In the genomic region with DNA sequence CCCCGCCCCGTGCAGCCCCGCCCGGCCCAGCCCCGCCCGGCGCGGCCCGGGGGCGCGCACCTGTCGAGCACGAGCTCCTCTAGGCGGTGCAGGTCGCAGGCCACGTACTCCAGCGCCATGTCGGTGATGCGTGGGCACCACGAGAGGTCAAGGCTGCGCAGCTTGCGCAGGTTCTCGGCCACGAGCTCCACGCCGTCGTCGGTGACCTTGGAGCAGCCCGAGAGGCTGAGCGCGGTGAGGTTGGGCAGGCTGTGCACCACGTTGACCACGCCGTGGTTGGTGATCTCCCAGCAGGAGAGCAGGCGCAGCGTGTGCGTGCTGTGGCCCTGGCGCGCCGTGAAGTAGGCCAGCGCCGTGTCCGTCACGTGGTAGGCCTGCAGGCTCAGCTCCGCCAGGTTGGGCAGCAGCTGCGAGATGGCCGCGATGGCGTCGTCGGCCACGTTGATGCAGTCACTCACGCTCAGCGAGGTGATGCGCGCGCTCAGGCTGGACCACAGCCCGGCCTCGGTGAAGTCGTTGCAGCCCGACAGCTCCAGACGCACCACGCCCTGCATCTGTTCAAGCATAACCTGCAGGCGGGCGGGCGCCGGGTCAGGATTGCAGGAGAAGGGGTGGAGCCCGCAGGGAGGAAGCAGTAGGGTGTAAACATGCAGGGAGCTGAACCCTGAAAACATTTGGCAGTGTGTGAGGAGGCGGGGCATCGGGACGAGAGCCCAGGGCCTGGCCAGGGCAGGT, we compare ENCODE assay signal across 1 cellular context.
A peak's percentile ranks its signal among the peaks of the same experiment; 100 is the strongest.
TF ChIP-seq lines count a peak whose summit lies in the region.

No MANE protein-coding gene starts in this region.

TF ChIP-seq in HEK293, 187 proteins besides CTCF, POLR2A, EP300 and RAD21 (continued from another document and continues in another):
- TF ChIP-seq, protein P1, sequence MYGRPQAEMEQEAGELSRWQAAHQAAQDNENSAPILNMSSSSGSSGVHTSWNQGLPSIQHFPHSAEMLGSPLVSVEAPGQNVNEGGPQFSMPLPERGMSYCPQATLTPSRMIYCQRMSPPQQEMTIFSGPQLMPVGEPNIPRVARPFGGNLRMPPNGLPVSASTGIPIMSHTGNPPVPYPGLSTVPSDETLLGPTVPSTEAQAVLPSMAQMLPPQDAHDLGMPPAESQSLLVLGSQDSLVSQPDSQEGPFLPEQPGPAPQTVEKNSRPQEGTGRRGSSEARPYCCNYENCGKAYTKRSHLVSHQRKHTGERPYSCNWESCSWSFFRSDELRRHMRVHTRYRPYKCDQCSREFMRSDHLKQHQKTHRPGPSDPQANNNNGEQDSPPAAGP (tag by site-specific recombination; IDR thresholded peaks at IDR 0.05): peak; percentile 75
- TF ChIP-seq, protein P2, sequence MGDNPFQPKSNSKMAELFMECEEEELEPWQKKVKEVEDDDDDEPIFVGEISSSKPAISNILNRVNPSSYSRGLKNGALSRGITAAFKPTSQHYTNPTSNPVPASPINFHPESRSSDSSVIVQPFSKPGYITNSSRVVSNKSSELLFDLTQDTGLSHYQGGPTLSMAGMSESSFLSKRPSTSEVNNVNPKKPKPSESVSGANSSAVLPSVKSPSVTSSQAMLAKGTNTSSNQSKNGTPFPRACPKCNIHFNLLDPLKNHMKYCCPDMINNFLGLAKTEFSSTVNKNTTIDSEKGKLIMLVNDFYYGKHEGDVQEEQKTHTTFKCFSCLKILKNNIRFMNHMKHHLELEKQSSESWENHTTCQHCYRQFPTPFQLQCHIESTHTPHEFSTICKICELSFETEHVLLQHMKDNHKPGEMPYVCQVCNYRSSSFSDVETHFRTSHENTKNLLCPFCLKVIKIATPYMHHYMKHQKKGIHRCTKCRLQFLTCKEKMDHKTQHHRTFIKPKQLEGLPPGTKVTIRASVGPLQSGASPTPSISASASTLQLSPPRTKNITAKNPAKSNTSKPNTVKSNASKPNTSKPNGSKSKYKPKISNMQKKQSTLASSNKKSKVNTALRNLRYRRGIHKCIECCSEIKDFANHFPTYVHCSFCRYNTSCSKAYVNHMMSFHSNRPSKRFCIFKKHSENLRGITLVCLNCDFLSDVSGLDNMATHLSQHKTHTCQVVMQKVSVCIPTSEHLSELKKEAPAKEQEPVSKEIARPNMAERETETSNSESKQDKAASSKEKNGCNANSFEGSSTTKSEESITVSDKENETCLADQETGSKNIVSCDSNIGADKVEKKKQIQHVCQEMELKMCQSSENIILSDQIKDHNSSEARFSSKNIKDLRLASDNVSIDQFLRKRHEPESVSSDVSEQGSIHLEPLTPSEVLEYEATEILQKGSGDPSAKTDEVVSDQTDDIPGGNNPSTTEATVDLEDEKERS (tag by site-specific recombination; IDR thresholded peaks at IDR 0.05): no peak
- TF ChIP-seq SCRT1 (tag by site-specific recombination; IDR thresholded peaks at IDR 0.05; ENCODE audit: borderline replicate concordance) (no peak), YY1 (tag by site-specific recombination; IDR thresholded peaks at IDR 0.05) (peak; percentile 71; the same call in 1 of the 2 replicates), ZBTB44 (tag by site-specific recombination; IDR thresholded peaks at IDR 0.05) (peak; percentile 95), ZNF692 (tag by site-specific recombination; IDR thresholded peaks at IDR 0.05) (peak; percentile 37), ZXDB (tag by site-specific recombination; IDR thresholded peaks at IDR 0.05) (0 out of 2 replicates have a peak, but pooled peaks have one; percentile 39), KLF7 (tag by site-specific recombination; IDR thresholded peaks at IDR 0.05; ENCODE audit: borderline replicate concordance) (no peak; the same call in 1 of the 2 replicates), ZNF37A (tag by site-specific recombination; IDR thresholded peaks at IDR 0.05) (no peak), ZNF274 (IDR thresholded peaks at IDR 0.05; ENCODE audit: low read length) (no peak), ZNF274 (tag by site-specific recombination; IDR thresholded peaks at IDR 0.05; ENCODE audit: borderline replicate concordance) (no peak), SP3 (tag by site-specific recombination; IDR thresholded peaks at IDR 0.05) (0 out of 2 replicates have a peak, but pooled peaks have one; percentile 40), ZNF155 (tag by site-specific recombination; IDR thresholded peaks at IDR 0.05) (no peak), SP2 (tag by site-specific recombination; IDR thresholded peaks at IDR 0.05) (peak; percentile 69), HOXA7 (CRISPR knock-in tag; IDR thresholded peaks at IDR 0.05; ENCODE audit: borderline replicate concordance) (no peak), ZNF549 (tag by site-specific recombination; IDR thresholded peaks at IDR 0.05) (no peak), ZBTB17 (tag by site-specific recombination; IDR thresholded peaks at IDR 0.05) (peak; percentile 82), GLIS1 (tag by site-specific recombination; IDR thresholded peaks at IDR 0.05) (peak; percentile 75), ZNF2 (tag by site-specific recombination; IDR thresholded peaks at IDR 0.05) (peak; percentile 55; the same call in 1 of the 2 replicates), ZNF449 (tag by site-specific recombination; IDR thresholded peaks at IDR 0.05) (peak; percentile 87), ZNF629 (tag by site-specific recombination; IDR thresholded peaks at IDR 0.05) (peak; percentile 48; the same call in 1 of the 2 replicates), ZNF776 (tag by site-specific recombination; IDR thresholded peaks at IDR 0.05; ENCODE audit: borderline replicate concordance) (no peak), ZFP3 (tag by site-specific recombination; IDR thresholded peaks at IDR 0.05; ENCODE audit: low read depth) (no peak), ZNF621 (tag by site-specific recombination; IDR thresholded peaks at IDR 0.05) (no peak), ZNF23 (tag by site-specific recombination; IDR thresholded peaks at IDR 0.05; ENCODE audit: borderline replicate concordance) (no peak), KLF1 (tag by site-specific recombination; IDR thresholded peaks at IDR 0.05) (peak; percentile 99), KLF16 (tag by site-specific recombination; IDR thresholded peaks at IDR 0.05) (0 out of 2 replicates have a peak, but pooled peaks have one; percentile 17), ZNF785 (tag by site-specific recombination; IDR thresholded peaks at IDR 0.05) (peak; percentile 35; the same call in 1 of the 2 replicates), ZNF600 (tag by site-specific recombination; IDR thresholded peaks at IDR 0.05) (peak; percentile 97), ZBTB26 (tag by site-specific recombination; optimal IDR thresholded peaks at IDR 0.05) (peak; percentile 92), ZNF391 (tag by site-specific recombination; IDR thresholded peaks at IDR 0.05; ENCODE audit: borderline replicate concordance, low read depth) (peak; percentile 70; the same call in 1 of the 2 replicates), YY2 (tag by site-specific recombination; IDR thresholded peaks at IDR 0.05) (peak; percentile 77; the same call in 1 of the 2 replicates), ZNF658 (tag by site-specific recombination; IDR thresholded peaks at IDR 0.05) (no peak)
- TF ChIP-seq, protein P3, sequence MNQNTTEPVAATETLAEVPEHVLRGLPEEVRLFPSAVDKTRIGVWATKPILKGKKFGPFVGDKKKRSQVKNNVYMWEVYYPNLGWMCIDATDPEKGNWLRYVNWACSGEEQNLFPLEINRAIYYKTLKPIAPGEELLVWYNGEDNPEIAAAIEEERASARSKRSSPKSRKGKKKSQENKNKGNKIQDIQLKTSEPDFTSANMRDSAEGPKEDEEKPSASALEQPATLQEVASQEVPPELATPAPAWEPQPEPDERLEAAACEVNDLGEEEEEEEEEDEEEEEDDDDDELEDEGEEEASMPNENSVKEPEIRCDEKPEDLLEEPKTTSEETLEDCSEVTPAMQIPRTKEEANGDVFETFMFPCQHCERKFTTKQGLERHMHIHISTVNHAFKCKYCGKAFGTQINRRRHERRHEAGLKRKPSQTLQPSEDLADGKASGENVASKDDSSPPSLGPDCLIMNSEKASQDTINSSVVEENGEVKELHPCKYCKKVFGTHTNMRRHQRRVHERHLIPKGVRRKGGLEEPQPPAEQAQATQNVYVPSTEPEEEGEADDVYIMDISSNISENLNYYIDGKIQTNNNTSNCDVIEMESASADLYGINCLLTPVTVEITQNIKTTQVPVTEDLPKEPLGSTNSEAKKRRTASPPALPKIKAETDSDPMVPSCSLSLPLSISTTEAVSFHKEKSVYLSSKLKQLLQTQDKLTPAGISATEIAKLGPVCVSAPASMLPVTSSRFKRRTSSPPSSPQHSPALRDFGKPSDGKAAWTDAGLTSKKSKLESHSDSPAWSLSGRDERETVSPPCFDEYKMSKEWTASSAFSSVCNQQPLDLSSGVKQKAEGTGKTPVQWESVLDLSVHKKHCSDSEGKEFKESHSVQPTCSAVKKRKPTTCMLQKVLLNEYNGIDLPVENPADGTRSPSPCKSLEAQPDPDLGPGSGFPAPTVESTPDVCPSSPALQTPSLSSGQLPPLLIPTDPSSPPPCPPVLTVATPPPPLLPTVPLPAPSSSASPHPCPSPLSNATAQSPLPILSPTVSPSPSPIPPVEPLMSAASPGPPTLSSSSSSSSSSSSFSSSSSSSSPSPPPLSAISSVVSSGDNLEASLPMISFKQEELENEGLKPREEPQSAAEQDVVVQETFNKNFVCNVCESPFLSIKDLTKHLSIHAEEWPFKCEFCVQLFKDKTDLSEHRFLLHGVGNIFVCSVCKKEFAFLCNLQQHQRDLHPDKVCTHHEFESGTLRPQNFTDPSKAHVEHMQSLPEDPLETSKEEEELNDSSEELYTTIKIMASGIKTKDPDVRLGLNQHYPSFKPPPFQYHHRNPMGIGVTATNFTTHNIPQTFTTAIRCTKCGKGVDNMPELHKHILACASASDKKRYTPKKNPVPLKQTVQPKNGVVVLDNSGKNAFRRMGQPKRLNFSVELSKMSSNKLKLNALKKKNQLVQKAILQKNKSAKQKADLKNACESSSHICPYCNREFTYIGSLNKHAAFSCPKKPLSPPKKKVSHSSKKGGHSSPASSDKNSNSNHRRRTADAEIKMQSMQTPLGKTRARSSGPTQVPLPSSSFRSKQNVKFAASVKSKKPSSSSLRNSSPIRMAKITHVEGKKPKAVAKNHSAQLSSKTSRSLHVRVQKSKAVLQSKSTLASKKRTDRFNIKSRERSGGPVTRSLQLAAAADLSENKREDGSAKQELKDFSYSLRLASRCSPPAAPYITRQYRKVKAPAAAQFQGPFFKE (tag by site-specific recombination; IDR thresholded peaks at IDR 0.05; ENCODE audit: borderline replicate concordance): 0 out of 2 replicates have a peak, but pooled peaks have one; percentile 73
- TF ChIP-seq, protein P4, sequence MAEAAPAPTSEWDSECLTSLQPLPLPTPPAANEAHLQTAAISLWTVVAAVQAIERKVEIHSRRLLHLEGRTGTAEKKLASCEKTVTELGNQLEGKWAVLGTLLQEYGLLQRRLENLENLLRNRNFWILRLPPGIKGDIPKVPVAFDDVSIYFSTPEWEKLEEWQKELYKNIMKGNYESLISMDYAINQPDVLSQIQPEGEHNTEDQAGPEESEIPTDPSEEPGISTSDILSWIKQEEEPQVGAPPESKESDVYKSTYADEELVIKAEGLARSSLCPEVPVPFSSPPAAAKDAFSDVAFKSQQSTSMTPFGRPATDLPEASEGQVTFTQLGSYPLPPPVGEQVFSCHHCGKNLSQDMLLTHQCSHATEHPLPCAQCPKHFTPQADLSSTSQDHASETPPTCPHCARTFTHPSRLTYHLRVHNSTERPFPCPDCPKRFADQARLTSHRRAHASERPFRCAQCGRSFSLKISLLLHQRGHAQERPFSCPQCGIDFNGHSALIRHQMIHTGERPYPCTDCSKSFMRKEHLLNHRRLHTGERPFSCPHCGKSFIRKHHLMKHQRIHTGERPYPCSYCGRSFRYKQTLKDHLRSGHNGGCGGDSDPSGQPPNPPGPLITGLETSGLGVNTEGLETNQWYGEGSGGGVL (tag by site-specific recombination; IDR thresholded peaks at IDR 0.05): no peak
- TF ChIP-seq, protein P5, sequence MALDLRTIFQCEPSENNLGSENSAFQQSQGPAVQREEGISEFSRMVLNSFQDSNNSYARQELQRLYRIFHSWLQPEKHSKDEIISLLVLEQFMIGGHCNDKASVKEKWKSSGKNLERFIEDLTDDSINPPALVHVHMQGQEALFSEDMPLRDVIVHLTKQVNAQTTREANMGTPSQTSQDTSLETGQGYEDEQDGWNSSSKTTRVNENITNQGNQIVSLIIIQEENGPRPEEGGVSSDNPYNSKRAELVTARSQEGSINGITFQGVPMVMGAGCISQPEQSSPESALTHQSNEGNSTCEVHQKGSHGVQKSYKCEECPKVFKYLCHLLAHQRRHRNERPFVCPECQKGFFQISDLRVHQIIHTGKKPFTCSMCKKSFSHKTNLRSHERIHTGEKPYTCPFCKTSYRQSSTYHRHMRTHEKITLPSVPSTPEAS (tag by site-specific recombination; IDR thresholded peaks at IDR 0.05): no peak
